ENCODE assay signal across 8 cellular contexts in the genomic region with DNA sequence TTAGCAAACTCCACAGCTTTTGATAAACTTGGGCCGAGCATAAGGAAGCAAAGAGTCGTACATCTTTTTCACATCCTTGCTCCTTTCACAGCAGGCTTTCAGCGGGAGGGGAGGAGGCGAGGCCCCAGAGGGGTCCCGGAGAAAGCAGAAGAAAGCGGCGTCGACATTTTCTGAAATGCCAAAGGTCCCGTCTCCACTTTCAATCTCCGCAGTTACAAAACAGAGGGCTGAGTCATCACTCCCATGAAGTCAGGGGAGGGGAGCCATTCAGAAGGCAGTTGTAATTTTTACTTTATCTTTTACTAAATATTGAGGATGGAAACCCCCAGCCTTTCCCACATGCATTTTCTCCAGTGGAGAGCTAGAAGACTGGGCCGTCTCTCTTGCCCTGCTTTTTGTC.
DNase-seq lines count a peak whose midpoint lies in the region; ATAC-seq lines count a peak whose summit lies in the region.
"Had no signal": no experiment of that assay in that cellular context is flagged by ENCODE, and none has a peak within 500 bp of the region (broad histone marks: within the 10 kb centered on the region; RNA-seq: fewer than 3 reads in every experiment).

No MANE protein-coding gene starts in this region.

- 40 to 44% methylated on average over 11 of the region's 11 CpGs for WGBS in esophagus, 2 donors
- WGBS in urinary bladder = 25% methylated on average over 11 of the region's 11 CpGs

- H3K27ac ChIP-seq in esophagus (ENCODE audit: low read depth in 2 of 2, low read length in 1 of 2) (peak overlapping the region; percentile 42 to 61), muscle layer of colon (ENCODE audit: low read depth, low read length) (peak overlapping the region; percentile 61), urinary bladder (ENCODE audit: low read depth) (peak overlapping the region; percentile 18)

- no peaks in the 10 kb centered on the region for H3K27me3 ChIP-seq in esophagus (ENCODE audit: control insufficient read depth in 1 of 2, insufficient read depth in 2 of 2, low read length in 2 of 2)
- no peaks in the 10 kb centered on the region for H3K27me3 ChIP-seq in muscle layer of colon (ENCODE audit: control insufficient read depth in 1 of 2, insufficient read depth in 2 of 2, low read length in 2 of 2)

- DNase-seq in NCI-H226 = peak; percentile 50
- no peak for DNase-seq in NCI-H82 (lab: John Stamatoyannopoulos, UW)
- no peak for DNase-seq in NCI-H2107 treated with DMSO at 0.1 percent for 48 hours (lab: John Stamatoyannopoulos, UW; ENCODE audit: unreplicated experiment)
- DNase-seq: activated naive CD4-positive, alpha-beta T cell treated with anti-CD3 and anti-CD28 coated beads, Interleukin-2, amount 10 ng/mL, durations not matched to agents 7 days and 5 days had no signal

- no peaks in the 10 kb centered on the region for H3K4me1 ChIP-seq in esophagus (ENCODE audit: control insufficient read depth in 2 of 2, insufficient read depth in 2 of 2, low read length in 1 of 2)
- H3K4me1 ChIP-seq in muscle layer of colon (ENCODE audit: insufficient read depth, low read length) = peaks cover 9% of the 10 kb centered on the region
- no peaks in the 10 kb centered on the region for H3K4me1 ChIP-seq in urinary bladder (ENCODE audit: insufficient read depth)

- H3K4me3 ChIP-seq in esophagus (ENCODE audit: low read depth in 1 of 2, low read length in 2 of 2) = no peak overlapping the region
- no peak overlapping the region for H3K4me3 ChIP-seq in muscle layer of colon (ENCODE audit: low read depth in 1 of 2, low read length in 2 of 2)
- H3K4me3 ChIP-seq in urinary bladder (ENCODE audit: low read depth, low read length) = no peak overlapping the region

- H3K36me3 ChIP-seq in esophagus (ENCODE audit: control insufficient read depth in 2 of 2, insufficient read depth in 2 of 2, low read length in 1 of 2) (no peaks in the 10 kb centered on the region), muscle layer of colon (ENCODE audit: insufficient read depth, low read length) (no peaks in the 10 kb centered on the region), urinary bladder (ENCODE audit: insufficient read depth) (no peaks in the 10 kb centered on the region)

- peaks cover 12 to 19% of the 10 kb centered on the region in 2 donors for H3K9me3 ChIP-seq in esophagus (ENCODE audit: control insufficient read depth in 2 of 2, insufficient read depth in 1 of 2, low read depth in 1 of 2, low read length in 1 of 2)
- H3K9me3 ChIP-seq in muscle layer of colon (ENCODE audit: low read length) = peaks cover 8% of the 10 kb centered on the region

- no peak for ATAC-seq in HG03378 (IDR thresholded peaks at IDR 0.05; ENCODE audit: unreplicated experiment)

- H3K9ac ChIP-seq in muscle layer of colon (ENCODE audit: low read length) = no peak overlapping the region
